Comparison of ENCODE assay signal across 8 cellular contexts in genomic region chr16:87317766-87318121, GRCh38. TPM values are rescaled to one million over a fixed set of nuclear protein-coding genes. Genes with fewer than 3 reads are reported as not detected.
DNase-seq lines count a peak whose midpoint lies in the region; ATAC-seq and TF ChIP-seq lines count a peak whose summit lies in the region.

No MANE protein-coding gene starts in this region.

- peaks cover 23% of the 10 kb centered on the region for H3K4me1 Mint-ChIP-seq in activated naive CD4-positive, alpha-beta T cell treated with anti-CD3 and anti-CD28 coated beads, Interleukin-2, amount 10 ng/mL, durations not matched to agents 7 days and 5 days
- H3K4me1 Mint-ChIP-seq in progenitor cell of endocrine pancreas (ENCODE audit: low read depth), result peaks cover 9% of the 10 kb centered on the region

- H3K36me3 ChIP-seq in MM.1S (replicated peaks; ENCODE audit: insufficient read depth, low read length), result no peaks in the 10 kb centered on the region
- H3K36me3 ChIP-seq in cardiac muscle cell, result no peaks in the 10 kb centered on the region

- H3K9me2 ChIP-seq in MM.1S (replicated peaks; ENCODE audit: insufficient read depth, low read length), result no peaks in the 10 kb centered on the region

- CTCF ChIA-PET in activated naive CD4-positive, alpha-beta T cell treated with anti-CD3 and anti-CD28 coated beads, Interleukin-2, amount 10 ng/mL, durations not matched to agents 7 days and 5 days (lab: Charles Lee), result interaction anchor here (0.9 to 2.5 kb wide), 6 partner anchors 9 to 79 kb away, joined by 3 to 11 read pairs (median 4); no protein-coding TSS in a partner anchor

- no peaks in the 10 kb centered on the region for H3K9me3 Mint-ChIP-seq in activated naive CD4-positive, alpha-beta T cell treated with anti-CD3 and anti-CD28 coated beads, Interleukin-2, amount 10 ng/mL, durations not matched to agents 7 days and 5 days
- no peaks in the 10 kb centered on the region for H3K9me3 Mint-ChIP-seq in progenitor cell of endocrine pancreas (ENCODE audit: low read depth)

- peak overlapping the region; percentile 95 for H3K9ac ChIP-seq in MM.1S (ENCODE audit: low read length)

- H3K27me3 ChIP-seq in MM.1S (replicated peaks; ENCODE audit: insufficient read depth, low read length) (no peaks in the 10 kb centered on the region), cardiac muscle cell (no peaks in the 10 kb centered on the region)

- peak overlapping the region; percentile 76 for H3K4me3 ChIP-seq in MM.1S (ENCODE audit: low read length)
- peak overlapping the region; percentile 79 for H3K4me3 ChIP-seq in cardiac muscle cell

- DNase-seq in DMS114 treated with DMSO at 0.1 percent for 48 hours (lab: John Stamatoyannopoulos, UW; ENCODE audit: unreplicated experiment), result peak; percentile 16
- DNase-seq in MM.1S, result peak; percentile 23
- peak; percentile 71 for DNase-seq in activated naive CD4-positive, alpha-beta T cell treated with anti-CD3 and anti-CD28 coated beads, Interleukin-2, amount 10 ng/mL, durations not matched to agents 7 days and 5 days
- peak; percentile 58 to 76 for DNase-seq in cardiac muscle cell (ENCODE audit: low read depth in 1 of 2, low spot score in 1 of 2)
- no peak for DNase-seq in progenitor cell of endocrine pancreas (ENCODE audit: low spot score, unreplicated experiment)
- DNase-seq in hippocampal formation (lab: John Stamatoyannopoulos, UW), result no peak
- DNase-seq in NCI-H2196 (lab: John Stamatoyannopoulos, UW; ENCODE audit: unreplicated experiment), result no peak

- H3K4me3 Mint-ChIP-seq in activated naive CD4-positive, alpha-beta T cell treated with anti-CD3 and anti-CD28 coated beads, Interleukin-2, amount 10 ng/mL, durations not matched to agents 7 days and 5 days, result peak overlapping the region; percentile 95
- peak overlapping the region; percentile 89 for H3K4me3 Mint-ChIP-seq in progenitor cell of endocrine pancreas (ENCODE audit: low read depth)

- H3K4me2 ChIP-seq in MM.1S (ENCODE audit: low read depth, low read length), result peak overlapping the region; percentile 77

- H3K36me3 Mint-ChIP-seq in activated naive CD4-positive, alpha-beta T cell treated with anti-CD3 and anti-CD28 coated beads, Interleukin-2, amount 10 ng/mL, durations not matched to agents 7 days and 5 days, result peaks cover 10% of the 10 kb centered on the region
- H3K36me3 Mint-ChIP-seq in progenitor cell of endocrine pancreas (ENCODE audit: insufficient read depth), result no peaks in the 10 kb centered on the region

- H4K20me1 ChIP-seq in MM.1S (ENCODE audit: insufficient read depth, low read length), result no peaks in the 10 kb centered on the region

- H2AFZ ChIP-seq in MM.1S (ENCODE audit: low read length), result no peak overlapping the region

- H3F3A ChIP-seq in MM.1S (ENCODE audit: insufficient read depth, low read length), result 0 out of 2 replicates have a peak, but pooled peaks cover 4% of the 10 kb centered on the region

- TF ChIP-seq CTCF in MM.1S (IDR thresholded peaks at IDR 0.05; ENCODE audit: low read length) (no peak), cardiac muscle cell (IDR thresholded peaks at IDR 0.05; ENCODE audit: low read depth, low read length) (no peak), progenitor cell of endocrine pancreas (IDR thresholded peaks at IDR 0.05; ENCODE audit: unreplicated experiment) (no peak)

- H3K27ac ChIP-seq in MM.1S (ENCODE audit: low read length) (peak overlapping the region; percentile 72; the same call in 1 of the 2 replicates), cardiac muscle cell (peak overlapping the region; percentile 84)

- H3K9me3 ChIP-seq in MM.1S (replicated peaks; ENCODE audit: insufficient read depth, low read length), result no peaks in the 10 kb centered on the region
- H3K9me3 ChIP-seq in cardiac muscle cell (ENCODE audit: low read depth), result no peaks in the 10 kb centered on the region

- H3K4me1 ChIP-seq in MM.1S (ENCODE audit: low read length), result peaks cover 12% of the 10 kb centered on the region
- peaks cover 7% of the 10 kb centered on the region for H3K4me1 ChIP-seq in cardiac muscle cell (ENCODE audit: low read depth)

- peaks cover 21% of the 10 kb centered on the region for H3K79me2 ChIP-seq in MM.1S (ENCODE audit: low read length)

- peak; percentile 22 for ATAC-seq in GM21529 (IDR thresholded peaks at IDR 0.05; ENCODE audit: unreplicated experiment)

- H3K27ac Mint-ChIP-seq in activated naive CD4-positive, alpha-beta T cell treated with anti-CD3 and anti-CD28 coated beads, Interleukin-2, amount 10 ng/mL, durations not matched to agents 7 days and 5 days, result peak overlapping the region; percentile 97
- peak overlapping the region; percentile 99 for H3K27ac Mint-ChIP-seq in progenitor cell of endocrine pancreas

- peaks cover 4% of the 10 kb centered on the region for H3K27me3 Mint-ChIP-seq in activated naive CD4-positive, alpha-beta T cell treated with anti-CD3 and anti-CD28 coated beads, Interleukin-2, amount 10 ng/mL, durations not matched to agents 7 days and 5 days
- H3K27me3 Mint-ChIP-seq in progenitor cell of endocrine pancreas, result no peaks in the 10 kb centered on the region

RNA-seq across cellular contexts. Expression of gene C16orf95, which starts 0.6 kb away (rescaled TPM):
- total RNA-seq in cardiac muscle cell, result 6.1 and 8.6 TPM in 2 replicates
- polyA plus RNA-seq in cardiac muscle cell, result 8.5 and 15.6 TPM in 2 replicates
- total RNA-seq in progenitor cell of endocrine pancreas, result 4.7 and 5.5 TPM in 2 replicates

Comparison
In these comparisons a context has a peak if more than half of its experiments do, and no peak if none do; other contexts are left out.
1. DNase-seq: peak in DMS114 treated with DMSO at 0.1 percent for 48 hours (single experiment), MM.1S (single experiment), activated naive CD4-positive, alpha-beta T cell treated with anti-CD3 and anti-CD28 coated beads, Interleukin-2, amount 10 ng/mL, durations not matched to agents 7 days and 5 days (single experiment) and cardiac muscle cell (2 of 2); none in progenitor cell of endocrine pancreas (single experiment), hippocampal formation (0 of 2) and NCI-H2196 (single experiment).